15 cellular contexts compared by ENCODE assay signal in the genomic region with DNA sequence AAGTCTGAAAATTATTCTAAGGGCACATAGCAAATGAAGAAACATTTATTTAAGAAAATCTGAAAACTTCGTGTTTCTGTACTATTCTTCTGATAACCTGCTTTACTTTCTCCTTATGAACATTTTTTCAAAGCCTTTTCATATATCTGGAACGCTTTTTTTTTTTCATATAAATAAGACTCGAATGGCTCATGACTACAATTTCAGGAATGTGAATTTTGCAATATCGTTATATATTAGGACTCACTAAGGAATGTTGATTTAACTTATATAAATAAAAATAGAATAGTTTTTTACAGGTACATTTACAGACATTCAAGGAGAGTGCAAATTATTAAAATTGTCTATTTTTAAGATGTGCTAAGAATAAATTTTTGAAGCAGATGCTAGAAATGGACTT. TPM values are rescaled to one million over a fixed set of nuclear protein-coding genes. Genes with fewer than 3 reads are reported as not detected.
DNase-seq lines count a peak whose midpoint lies in the region; ATAC-seq and TF ChIP-seq lines count a peak whose summit lies in the region.
"Had no signal": no experiment of that assay in that cellular context is flagged by ENCODE, and none has a peak within 500 bp of the region (broad histone marks: within the 10 kb centered on the region; RNA-seq: fewer than 3 reads in every experiment).

No MANE protein-coding gene starts in this region.

- 30% methylated on average over 4 of the region's 4 CpGs for WGBS in mammary epithelial cell (ENCODE audit: low coverage, missing lambda C conversion rate)

- no peak overlapping the region for H2AFZ ChIP-seq in ACC112 (ENCODE audit: low read length, unreplicated experiment)
- no peak overlapping the region for H2AFZ ChIP-seq in mammary epithelial cell (ENCODE audit: low read depth, low read length)

- H3K27me3 ChIP-seq in ACC112 (ENCODE audit: insufficient read depth, low read length) (no peaks in the 10 kb centered on the region), mammary epithelial cell (ENCODE audit: insufficient read depth, low read length) (no peaks in the 10 kb centered on the region)

- H3K79me2 ChIP-seq in ACC112 (ENCODE audit: control insufficient read depth, insufficient read depth, low read length, unreplicated experiment) (peaks cover 82% of the 10 kb centered on the region), mammary epithelial cell (ENCODE audit: insufficient read depth, low read length) (peaks cover 93% of the 10 kb centered on the region)

- BruUV-seq in mammary epithelial cell (replicated peaks; lab: Mats Ljungman, UMichigan): no TSS peak

- H3K4me2 ChIP-seq in mammary epithelial cell (ENCODE audit: insufficient read depth, low read depth, low read length): no peak overlapping the region

- in situ Hi-C loops in mammary epithelial cell (cut with MboI; ENCODE audit: low sequenced_read_pairs in 2 of 2): no loop called here

- no peak overlapping the region for H3K9ac ChIP-seq in mammary epithelial cell (ENCODE audit: insufficient read depth, low read length)

- no peak for TF ChIP-seq EP300 in Ishikawa (IDR thresholded peaks at IDR 0.05; ENCODE audit: borderline replicate concordance)

- dilution Hi-C loops in mammary epithelial cell (cut with HindIII; ENCODE audit: low sequenced_read_pairs): no loop called here

- H3K36me3 ChIP-seq in ACC112 (ENCODE audit: insufficient read depth, low read length): peaks cover 3% of the 10 kb centered on the region; the same call in 1 of the 2 replicates
- H3K36me3 ChIP-seq in mammary epithelial cell (ENCODE audit: insufficient read depth, low read length): peaks cover 13% of the 10 kb centered on the region

- DNase-seq in mammary epithelial cell (peak; percentile 41), iris pigment epithelial cell (ENCODE audit: low read depth) (peak; percentile 84), NCI-H1092 treated with DMSO at 0.1 percent for 48 hours (lab: John Stamatoyannopoulos, UW) (no peak)
- DNase-seq: foreskin melanocyte; islet precursor cell; NCI-H2171 treated with DMSO at 0.1 percent for 48 hours; stimulated activated CD4-positive, alpha-beta T cell treated with anti-CD3 and anti-CD28 coated beads, Interleukin-15, amount 100 ng/mL, for 24 hours; WERI-Rb-1 had no signal

- CTCF ChIA-PET in mammary epithelial cell (lab: Charles Lee; ENCODE audit: low non-redundant PET): no interaction called here

- H3K4me1 ChIP-seq in ACC112 (ENCODE audit: control insufficient read depth, insufficient read depth, low read length, unreplicated experiment): peaks cover 34% of the 10 kb centered on the region
- peaks cover 9% of the 10 kb centered on the region for H3K4me1 ChIP-seq in mammary epithelial cell (ENCODE audit: insufficient read depth, low read length)
- H3K4me1 ChIP-seq: HAP-1 had no signal

- H3K4me3 ChIP-seq in ACC112 (ENCODE audit: low read depth, low read length) (peak overlapping the region; percentile 10; the same call in 1 of the 2 replicates), mammary epithelial cell (replicated peaks in 1 of 3; ENCODE audit: insufficient read depth in 1 of 3, low read depth in 2 of 3, low read length in 3 of 3) (no peak overlapping the region)
- H3K4me3 ChIP-seq: coronary artery, HAP-1 had no signal

- H3K9me3 ChIP-seq in mammary epithelial cell (replicated peaks; ENCODE audit: insufficient read depth, low read length): no peaks in the 10 kb centered on the region
- H3K9me3 ChIP-seq: HAP-1 had no signal

- ATAC-seq in HG02623 (IDR thresholded peaks at IDR 0.05; ENCODE audit: unreplicated experiment): no peak
- no peak for ATAC-seq in HG03139 (IDR thresholded peaks at IDR 0.05; ENCODE audit: unreplicated experiment)
- ATAC-seq in HG02938 (IDR thresholded peaks at IDR 0.05; ENCODE audit: unreplicated experiment): no peak

- intact Hi-C loops in mammary epithelial cell (cut with micrococcal nuclease): no loop called here

- no peaks in the 10 kb centered on the region for H4K20me1 ChIP-seq in mammary epithelial cell (ENCODE audit: insufficient read depth, low read length)

- no peak for TF ChIP-seq RAD21 in Ishikawa (IDR thresholded peaks at IDR 0.05; ENCODE audit: low read depth)

- H3K27ac ChIP-seq in ACC112 (ENCODE audit: low read depth, low read length): peak overlapping the region; percentile 40; the same call in 1 of the 2 replicates
- H3K27ac ChIP-seq in mammary epithelial cell (ENCODE audit: insufficient read depth, low read depth, low read length): no peak overlapping the region
- H3K27ac ChIP-seq: coronary artery, WERI-Rb-1 had no signal

- no peak for TF ChIP-seq CTCF in mammary epithelial cell (conservative IDR thresholded peaks at IDR 0.05 in 1 of 2, IDR thresholded peaks at IDR 0.05 in 1 of 2; ENCODE audit: extremely low read depth in 1 of 2, insufficient read depth in 1 of 2, low read depth in 1 of 2, low read length in 2 of 2)

TF ChIP-seq in Ishikawa, 13 proteins besides CTCF, POLR2A, EP300 and RAD21:
- no peak for TF ChIP-seq CREB1 (IDR thresholded peaks at IDR 0.05; ENCODE audit: low read depth)
- no peak for TF ChIP-seq TCF12 (IDR thresholded peaks at IDR 0.05; ENCODE audit: low read depth)
- TF ChIP-seq, protein P1, sequence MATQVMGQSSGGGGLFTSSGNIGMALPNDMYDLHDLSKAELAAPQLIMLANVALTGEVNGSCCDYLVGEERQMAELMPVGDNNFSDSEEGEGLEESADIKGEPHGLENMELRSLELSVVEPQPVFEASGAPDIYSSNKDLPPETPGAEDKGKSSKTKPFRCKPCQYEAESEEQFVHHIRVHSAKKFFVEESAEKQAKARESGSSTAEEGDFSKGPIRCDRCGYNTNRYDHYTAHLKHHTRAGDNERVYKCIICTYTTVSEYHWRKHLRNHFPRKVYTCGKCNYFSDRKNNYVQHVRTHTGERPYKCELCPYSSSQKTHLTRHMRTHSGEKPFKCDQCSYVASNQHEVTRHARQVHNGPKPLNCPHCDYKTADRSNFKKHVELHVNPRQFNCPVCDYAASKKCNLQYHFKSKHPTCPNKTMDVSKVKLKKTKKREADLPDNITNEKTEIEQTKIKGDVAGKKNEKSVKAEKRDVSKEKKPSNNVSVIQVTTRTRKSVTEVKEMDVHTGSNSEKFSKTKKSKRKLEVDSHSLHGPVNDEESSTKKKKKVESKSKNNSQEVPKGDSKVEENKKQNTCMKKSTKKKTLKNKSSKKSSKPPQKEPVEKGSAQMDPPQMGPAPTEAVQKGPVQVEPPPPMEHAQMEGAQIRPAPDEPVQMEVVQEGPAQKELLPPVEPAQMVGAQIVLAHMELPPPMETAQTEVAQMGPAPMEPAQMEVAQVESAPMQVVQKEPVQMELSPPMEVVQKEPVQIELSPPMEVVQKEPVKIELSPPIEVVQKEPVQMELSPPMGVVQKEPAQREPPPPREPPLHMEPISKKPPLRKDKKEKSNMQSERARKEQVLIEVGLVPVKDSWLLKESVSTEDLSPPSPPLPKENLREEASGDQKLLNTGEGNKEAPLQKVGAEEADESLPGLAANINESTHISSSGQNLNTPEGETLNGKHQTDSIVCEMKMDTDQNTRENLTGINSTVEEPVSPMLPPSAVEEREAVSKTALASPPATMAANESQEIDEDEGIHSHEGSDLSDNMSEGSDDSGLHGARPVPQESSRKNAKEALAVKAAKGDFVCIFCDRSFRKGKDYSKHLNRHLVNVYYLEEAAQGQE (IDR thresholded peaks at IDR 0.05; ENCODE audit: low read depth): no peak
- no peak for TF ChIP-seq ZBTB7A (IDR thresholded peaks at IDR 0.05; ENCODE audit: low read depth)
- TF ChIP-seq CEBPB (IDR thresholded peaks at IDR 0.05): 0 out of 2 replicates have a peak, but pooled peaks have one; percentile 34

RNA-seq across cellular contexts. Expression of a gene that starts 42.9 kb away (rescaled TPM):
- total RNA-seq in mammary epithelial cell: 10 to 100 TPM; 39.7 to 55.6 TPM
- polyA plus RNA-seq in mammary epithelial cell: 18.4 TPM
- polyA minus RNA-seq in mammary epithelial cell: 27.1 TPM
